ENCODE assay signal across 1 cellular context in genomic region chr15:89430530-89431341, GRCh38.
A peak's percentile ranks its signal among the peaks of the same experiment; 100 is the strongest.
TF ChIP-seq lines count a peak whose summit lies in the region.

No MANE protein-coding gene starts in this region.

TF ChIP-seq in K562, 482 proteins besides CTCF, POLR2A, EP300 and RAD21 (continued from another document and continues in another):
- TF ChIP-seq ZNF318 (IDR thresholded peaks at IDR 0.05; ENCODE audit: borderline replicate concordance in 1 of 2, low read depth in 1 of 2) (no peak), BCLAF1 (IDR thresholded peaks at IDR 0.05; ENCODE audit: borderline replicate concordance in 1 of 2, control insufficient read depth in 1 of 2, low read depth in 2 of 2, low read length in 1 of 2) (no peak), ZNF740 (CRISPR knock-in tag; IDR thresholded peaks at IDR 0.05) (no peak), ZNF740 (tag; IDR thresholded peaks at IDR 0.05) (no peak), ZNF695 (CRISPR knock-in tag; IDR thresholded peaks at IDR 0.05) (no peak), FOXO4 (CRISPR knock-in tag; IDR thresholded peaks at IDR 0.05) (no peak), TFAP4 (CRISPR knock-in tag; IDR thresholded peaks at IDR 0.05; ENCODE audit: borderline replicate concordance) (peak; percentile 53; the same call in 1 of the 2 replicates), ZNF347 (CRISPR knock-in tag; IDR thresholded peaks at IDR 0.05; ENCODE audit: low read depth) (no peak), ZNF324 (CRISPR knock-in tag; IDR thresholded peaks at IDR 0.05) (no peak), GABPB1 (CRISPR knock-in tag; IDR thresholded peaks at IDR 0.05) (no peak), ZNF280B (CRISPR knock-in tag; IDR thresholded peaks at IDR 0.05) (no peak), ZNF212 (CRISPR knock-in tag; IDR thresholded peaks at IDR 0.05) (no peak), POLR2G (IDR thresholded peaks at IDR 0.05; ENCODE audit: low read depth, low read length) (no peak), SFPQ (IDR thresholded peaks at IDR 0.05; ENCODE audit: low read depth, low read length) (no peak), KDM4B (IDR thresholded peaks at IDR 0.05; ENCODE audit: borderline replicate concordance in 2 of 2, low read depth in 1 of 2) (no peak), CREB3L1 (IDR thresholded peaks at IDR 0.05; ENCODE audit: borderline replicate concordance, low read depth) (0 out of 2 replicates have a peak, but pooled peaks have one; percentile 37), FUS (optimal IDR thresholded peaks at IDR 0.05; ENCODE audit: low read depth, low read length) (no peak), ARID3B (CRISPR knock-in tag; IDR thresholded peaks at IDR 0.05; ENCODE audit: borderline replicate concordance) (no peak), GTF2E2 (tag; IDR thresholded peaks at IDR 0.05) (no peak), ZBTB33 (CRISPR knock-in tag; IDR thresholded peaks at IDR 0.05) (no peak), ZBED1 (IDR thresholded peaks at IDR 0.05) (no peak), ZNF146 (CRISPR knock-in tag; IDR thresholded peaks at IDR 0.05; ENCODE audit: unreplicated experiment) (no peak), KLF13 (tag; IDR thresholded peaks at IDR 0.05; ENCODE audit: borderline replicate concordance, low read depth) (no peak)
